Comparison of ENCODE assay signal across 22 cellular contexts in the genomic region with DNA sequence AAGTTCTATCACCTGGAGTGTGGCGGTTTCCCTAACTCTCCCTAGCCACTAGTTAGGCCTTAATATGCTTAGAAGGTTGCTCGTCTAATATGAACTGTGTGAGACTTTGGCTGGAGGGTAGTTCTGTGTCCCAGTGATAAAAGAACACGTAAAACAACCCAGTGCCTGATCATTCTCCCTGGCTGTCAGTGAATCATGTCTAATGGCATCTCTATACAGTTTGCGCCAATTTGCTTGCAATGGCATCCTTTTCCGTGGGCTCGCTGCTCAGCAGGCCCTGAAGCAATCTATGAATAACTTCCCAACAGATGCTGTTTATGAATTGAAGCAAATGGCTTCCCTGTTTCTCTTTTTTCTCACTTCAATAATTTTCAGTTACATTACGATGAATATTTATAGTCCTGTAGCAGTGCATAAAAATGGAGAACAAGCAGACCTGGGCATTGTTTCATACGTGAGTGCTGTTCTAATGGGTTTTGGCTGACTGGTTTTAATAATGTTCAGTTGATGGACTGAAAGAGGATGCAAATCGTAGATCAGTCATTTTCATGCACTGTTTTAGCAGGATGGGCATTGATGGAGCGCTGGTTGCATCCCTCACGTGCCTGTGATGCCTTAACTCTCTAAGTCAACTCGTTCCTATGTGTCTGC.
"Had no signal": no experiment of that assay in that cellular context is flagged by ENCODE, and none has a peak within 500 bp of the region (broad histone marks: within the 10 kb centered on the region; RNA-seq: fewer than 3 reads in every experiment).

No MANE protein-coding gene starts in this region.

- H3K36me3 ChIP-seq: ascending aorta, brain microvascular endothelial cell, left lung, neutrophil, ovary, prostate gland, suprapubic skin, tibial nerve had no signal

- H3K4me3 ChIP-seq: ascending aorta, left lung, lung, ovary, prostate gland, suprapubic skin, tibial nerve had no signal

- ATAC-seq: activated CD4-positive, CD25-positive, alpha-beta regulatory T cell treated with anti-CD3 and anti-CD28 coated beads, Interleukin-2, amount 50 U/mL, for 24 hours; activated CD8-positive, alpha-beta memory T cell treated with anti-CD3 and anti-CD28 coated beads, Interleukin-2, amount 10 ng/mL, durations not matched to agents 7 days and 5 days; left lung; natural killer cell; right cardiac atrium had no signal

- H3K27ac ChIP-seq: ascending aorta, brain microvascular endothelial cell, left lung, neutrophil, ovary, prostate gland, suprapubic skin, tibial nerve, VCaP had no signal

- DNase-seq: activated CD4-positive, alpha-beta memory T cell treated with anti-CD3 and anti-CD28 coated beads, Interleukin-2, amount 10 ng/mL, durations not matched to agents 7 days and 5 days; activated CD4-positive, alpha-beta T cell treated with anti-CD3 and anti-CD28 coated beads, Interleukin-2, amount 10 ng/mL, durations not matched to agents 24 days and 14 days; activated CD8-positive, alpha-beta memory T cell treated with anti-CD3 and anti-CD28 coated beads, Interleukin-2, amount 10 ng/mL, durations not matched to agents 7 days and 5 days; activated effector memory CD4-positive, alpha-beta T cell treated with anti-CD3 and anti-CD28 coated beads, Interleukin-2, amount 50 U/mL, for 16 hours; activated T-cell treated with anti-CD3 and anti-CD28 coated beads for 4 hours; brain microvascular endothelial cell; caudate nucleus; effector CD4-positive, alpha-beta T cell; left lung; natural killer cell; ovary; right cardiac atrium; stimulated activated CD4-positive, alpha-beta T cell treated with anti-CD3 and anti-CD28 coated beads, Interleukin-1b, Interleukin-23, amount 100 ng/mL, for 48 hours; T-helper 2 cell had no signal

- H3K27me3 ChIP-seq: ascending aorta, brain microvascular endothelial cell, left lung, neutrophil, ovary, suprapubic skin, tibial nerve had no signal

- H3K9me3 ChIP-seq: ascending aorta, left lung, neutrophil, ovary, prostate gland, suprapubic skin, tibial nerve had no signal

- H3K4me1 ChIP-seq: ascending aorta, left lung, prostate gland, suprapubic skin, tibial nerve had no signal
